29 cellular contexts compared by ENCODE assay signal in genomic region chr21:46469275-46469674, GRCh38.
"Had no signal": no experiment of that assay in that cellular context is flagged by ENCODE, and none has a peak within 500 bp of the region (broad histone marks: within the 10 kb centered on the region; RNA-seq: fewer than 3 reads in every experiment).

No MANE protein-coding gene starts in this region.

- ATAC-seq: gastrocnemius medialis, mucosa of descending colon, psoas muscle, T-helper 17 cell had no signal

- H3K27ac Mint-ChIP-seq: activated CD4-positive, alpha-beta memory T cell treated with anti-CD3 and anti-CD28 coated beads for 36 hours; activated naive CD8-positive, alpha-beta T cell treated with anti-CD3 and anti-CD28 coated beads, Interleukin-2, amount 10 ng/mL, durations not matched to agents 7 days and 5 days; dendritic cell treated with granulocyte-macrophage colony-stimulating factor and Interleukin-4, amounts not matched to agents 40 ng/mL and 50 ng/mL, for 4 days; T-helper 17 cell had no signal

- DNase-seq: activated CD4-positive, alpha-beta memory T cell treated with anti-CD3 and anti-CD28 coated beads for 36 hours; activated CD4-positive, alpha-beta T cell treated with anti-CD3 and anti-CD28 coated beads, Interleukin-2, amount 10 ng/mL, durations not matched to agents 24 days and 14 days; activated CD4-positive, CD25-positive, alpha-beta regulatory T cell treated with anti-CD3 and anti-CD28 coated beads, Interleukin-2, amount 50 U/mL, for 72 hours; activated effector memory CD4-positive, alpha-beta T cell treated with Interleukin-2 at 50 U/mL for 16 hours; activated naive CD4-positive, alpha-beta T cell treated with Interleukin-2 at 50 U/mL for 16 hours; activated naive CD8-positive, alpha-beta T cell treated with anti-CD3 and anti-CD28 coated beads, Interleukin-2, amount 10 ng/mL, durations not matched to agents 7 days and 5 days; activated T-cell treated with anti-CD3 and anti-CD28 coated beads, Interleukin-2, amount 50 U/mL, for 48 hours; brain microvascular endothelial cell; caudate nucleus; effector CD4-positive, alpha-beta T cell; gastrocnemius medialis; glutamatergic neuron; islet precursor cell; left ventricle myocardium inferior; mucosa of descending colon; nucleus accumbens; psoas muscle; sigmoid colon; small intestine; stimulated activated naive CD4-positive, alpha-beta T cell; SW 1271; T-helper 17 cell; T1000 had no signal

- H3K4me3 Mint-ChIP-seq: activated CD4-positive, alpha-beta memory T cell treated with anti-CD3 and anti-CD28 coated beads for 36 hours; activated CD4-positive, alpha-beta T cell treated with anti-CD3 and anti-CD28 coated beads, Interleukin-2, amount 10 ng/mL, durations not matched to agents 24 days and 14 days; activated naive CD8-positive, alpha-beta T cell treated with anti-CD3 and anti-CD28 coated beads, Interleukin-2, amount 10 ng/mL, durations not matched to agents 7 days and 5 days; dendritic cell treated with granulocyte-macrophage colony-stimulating factor and Interleukin-4, amounts not matched to agents 40 ng/mL and 50 ng/mL, for 4 days; neural crest cell; T-helper 17 cell had no signal

- H3K9me3 ChIP-seq: ascending aorta, gastrocnemius medialis, left ventricle myocardium inferior, mucosa of descending colon, psoas muscle, sigmoid colon, suprapubic skin, tibial nerve had no signal

- H3K4me1 ChIP-seq: ascending aorta, parathyroid adenoma, psoas muscle, suprapubic skin had no signal

- H3K36me3 ChIP-seq: sigmoid colon had no signal

- H3K4me3 ChIP-seq: ascending aorta, gastrocnemius medialis, left ventricle myocardium inferior, mucosa of descending colon, psoas muscle, sigmoid colon, suprapubic skin, tibial nerve had no signal

- H3K27me3 Mint-ChIP-seq: activated CD4-positive, alpha-beta memory T cell treated with anti-CD3 and anti-CD28 coated beads for 36 hours; activated CD4-positive, alpha-beta T cell treated with anti-CD3 and anti-CD28 coated beads, Interleukin-2, amount 10 ng/mL, durations not matched to agents 24 days and 14 days; activated naive CD8-positive, alpha-beta T cell treated with anti-CD3 and anti-CD28 coated beads, Interleukin-2, amount 10 ng/mL, durations not matched to agents 7 days and 5 days; dendritic cell treated with granulocyte-macrophage colony-stimulating factor and Interleukin-4, amounts not matched to agents 40 ng/mL and 50 ng/mL, for 4 days; T-helper 17 cell had no signal

- H3K27me3 ChIP-seq: ascending aorta, brain microvascular endothelial cell, gastrocnemius medialis, sigmoid colon, suprapubic skin, tibial nerve had no signal

- H3K27ac ChIP-seq: ascending aorta, brain microvascular endothelial cell, gastrocnemius medialis, left ventricle myocardium inferior, parathyroid adenoma, psoas muscle, sigmoid colon, suprapubic skin, tibial nerve had no signal

- H3K9me3 Mint-ChIP-seq: activated CD4-positive, alpha-beta memory T cell treated with anti-CD3 and anti-CD28 coated beads for 36 hours; activated CD4-positive, alpha-beta T cell treated with anti-CD3 and anti-CD28 coated beads, Interleukin-2, amount 10 ng/mL, durations not matched to agents 24 days and 14 days; activated naive CD8-positive, alpha-beta T cell treated with anti-CD3 and anti-CD28 coated beads, Interleukin-2, amount 10 ng/mL, durations not matched to agents 7 days and 5 days; dendritic cell treated with granulocyte-macrophage colony-stimulating factor and Interleukin-4, amounts not matched to agents 40 ng/mL and 50 ng/mL, for 4 days; neural crest cell had no signal
